ENCODE assay signal across 1 cellular context in the genomic region with DNA sequence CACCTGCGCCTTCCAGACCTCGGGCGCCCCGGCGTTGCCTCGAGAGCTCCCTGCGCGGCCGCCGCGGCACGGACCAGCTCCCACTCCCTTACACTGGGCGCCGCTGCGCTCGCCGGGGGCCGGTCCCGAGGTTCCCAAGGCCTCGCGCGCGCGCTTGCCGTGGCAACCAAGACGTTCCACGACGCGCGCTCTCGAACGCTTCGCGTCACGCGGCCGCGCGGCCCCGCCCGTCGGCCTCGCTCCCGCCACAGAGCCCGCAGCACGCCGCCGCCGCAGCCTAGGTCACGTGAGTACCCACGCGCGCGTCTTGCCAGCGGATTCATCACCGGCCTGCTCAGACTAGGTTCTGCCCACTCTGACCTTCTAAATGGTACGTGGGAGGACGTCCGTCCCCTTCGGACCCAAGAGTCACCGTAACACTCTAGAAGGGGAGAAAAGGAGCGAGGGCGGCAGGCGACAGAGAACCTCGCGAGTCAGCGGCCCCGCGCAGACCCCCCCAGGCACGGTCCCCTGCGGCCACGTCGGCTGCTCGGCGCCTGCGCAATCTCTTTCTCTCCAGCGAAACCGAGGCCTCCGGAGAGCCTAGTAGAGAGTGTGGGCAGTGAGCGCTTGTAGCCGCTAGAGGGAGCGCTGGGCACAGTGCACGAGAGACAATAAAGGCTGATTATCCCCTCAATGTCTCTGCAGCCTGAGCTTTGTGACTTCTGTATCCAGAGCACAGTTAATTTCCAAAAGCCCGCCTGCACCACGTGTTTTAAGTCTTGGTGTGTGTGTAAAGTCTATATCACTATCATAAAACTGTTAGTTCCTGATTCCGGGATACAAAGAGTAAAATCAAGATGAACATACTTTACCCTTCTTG.
TF ChIP-seq lines count a peak whose summit lies in the region.

A gene with protein sequence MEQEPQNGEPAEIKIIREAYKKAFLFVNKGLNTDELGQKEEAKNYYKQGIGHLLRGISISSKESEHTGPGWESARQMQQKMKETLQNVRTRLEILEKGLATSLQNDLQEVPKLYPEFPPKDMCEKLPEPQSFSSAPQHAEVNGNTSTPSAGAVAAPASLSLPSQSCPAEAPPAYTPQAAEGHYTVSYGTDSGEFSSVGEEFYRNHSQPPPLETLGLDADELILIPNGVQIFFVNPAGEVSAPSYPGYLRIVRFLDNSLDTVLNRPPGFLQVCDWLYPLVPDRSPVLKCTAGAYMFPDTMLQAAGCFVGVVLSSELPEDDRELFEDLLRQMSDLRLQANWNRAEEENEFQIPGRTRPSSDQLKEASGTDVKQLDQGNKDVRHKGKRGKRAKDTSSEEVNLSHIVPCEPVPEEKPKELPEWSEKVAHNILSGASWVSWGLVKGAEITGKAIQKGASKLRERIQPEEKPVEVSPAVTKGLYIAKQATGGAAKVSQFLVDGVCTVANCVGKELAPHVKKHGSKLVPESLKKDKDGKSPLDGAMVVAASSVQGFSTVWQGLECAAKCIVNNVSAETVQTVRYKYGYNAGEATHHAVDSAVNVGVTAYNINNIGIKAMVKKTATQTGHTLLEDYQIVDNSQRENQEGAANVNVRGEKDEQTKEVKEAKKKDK (minus strand): TSS at position 173 of the 862 bp plus-strand sequence. CDS start 10,564 bp downstream, outside the sequence.

TF ChIP-seq in K562, 482 proteins besides CTCF, POLR2A, EP300 and RAD21 (continued from another document):
- TF ChIP-seq, protein P1, sequence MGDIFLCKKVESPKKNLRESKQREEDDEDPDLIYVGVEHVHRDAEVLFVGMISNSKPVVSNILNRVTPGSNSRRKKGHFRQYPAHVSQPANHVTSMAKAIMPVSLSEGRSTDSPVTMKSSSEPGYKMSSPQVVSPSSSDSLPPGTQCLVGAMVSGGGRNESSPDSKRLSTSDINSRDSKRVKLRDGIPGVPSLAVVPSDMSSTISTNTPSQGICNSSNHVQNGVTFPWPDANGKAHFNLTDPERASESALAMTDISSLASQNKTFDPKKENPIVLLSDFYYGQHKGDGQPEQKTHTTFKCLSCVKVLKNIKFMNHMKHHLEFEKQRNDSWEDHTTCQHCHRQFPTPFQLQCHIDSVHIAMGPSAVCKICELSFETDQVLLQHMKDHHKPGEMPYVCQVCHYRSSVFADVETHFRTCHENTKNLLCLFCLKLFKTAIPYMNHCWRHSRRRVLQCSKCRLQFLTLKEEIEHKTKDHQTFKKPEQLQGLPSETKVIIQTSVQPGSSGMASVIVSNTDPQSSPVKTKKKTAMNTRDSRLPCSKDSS (IDR thresholded peaks at IDR 0.05; ENCODE audit: low read depth, partially characterized antibody) = no peak
- no peak for TF ChIP-seq SMAD3 (CRISPR knock-in tag; conservative IDR thresholded peaks at IDR 0.05)
- TF ChIP-seq ZNF780A (CRISPR knock-in tag; IDR thresholded peaks at IDR 0.05) = no peak
- TF ChIP-seq, protein P2, sequence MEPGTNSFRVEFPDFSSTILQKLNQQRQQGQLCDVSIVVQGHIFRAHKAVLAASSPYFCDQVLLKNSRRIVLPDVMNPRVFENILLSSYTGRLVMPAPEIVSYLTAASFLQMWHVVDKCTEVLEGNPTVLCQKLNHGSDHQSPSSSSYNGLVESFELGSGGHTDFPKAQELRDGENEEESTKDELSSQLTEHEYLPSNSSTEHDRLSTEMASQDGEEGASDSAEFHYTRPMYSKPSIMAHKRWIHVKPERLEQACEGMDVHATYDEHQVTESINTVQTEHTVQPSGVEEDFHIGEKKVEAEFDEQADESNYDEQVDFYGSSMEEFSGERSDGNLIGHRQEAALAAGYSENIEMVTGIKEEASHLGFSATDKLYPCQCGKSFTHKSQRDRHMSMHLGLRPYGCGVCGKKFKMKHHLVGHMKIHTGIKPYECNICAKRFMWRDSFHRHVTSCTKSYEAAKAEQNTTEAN (CRISPR knock-in tag; IDR thresholded peaks at IDR 0.05) = no peak
- TF ChIP-seq MYC (IDR thresholded peaks at IDR 0.05; ENCODE audit: low read depth, low read length) = peak; percentile 62
- TF ChIP-seq MYC (CRISPR knock-in tag; IDR thresholded peaks at IDR 0.05; ENCODE audit: borderline replicate concordance, low read depth) = no peak
- TF ChIP-seq SNRNP70 (optimal IDR thresholded peaks at IDR 0.05; ENCODE audit: low read depth, low read length) = no peak
- peak; percentile 84 for TF ChIP-seq POLR2G (IDR thresholded peaks at IDR 0.05; ENCODE audit: low read depth, low read length)
- TF ChIP-seq HNRNPH1 (optimal IDR thresholded peaks at IDR 0.05; ENCODE audit: low read depth, low read length) = no peak
- TF ChIP-seq, protein P3, sequence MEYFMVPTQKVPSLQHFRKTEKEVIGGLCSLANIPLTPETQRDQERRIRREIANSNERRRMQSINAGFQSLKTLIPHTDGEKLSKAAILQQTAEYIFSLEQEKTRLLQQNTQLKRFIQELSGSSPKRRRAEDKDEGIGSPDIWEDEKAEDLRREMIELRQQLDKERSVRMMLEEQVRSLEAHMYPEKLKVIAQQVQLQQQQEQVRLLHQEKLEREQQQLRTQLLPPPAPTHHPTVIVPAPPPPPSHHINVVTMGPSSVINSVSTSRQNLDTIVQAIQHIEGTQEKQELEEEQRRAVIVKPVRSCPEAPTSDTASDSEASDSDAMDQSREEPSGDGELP (CRISPR knock-in tag; IDR thresholded peaks at IDR 0.05; ENCODE audit: borderline replicate concordance) = peak; percentile 39; the same call in 1 of the 2 replicates
- TF ChIP-seq, protein P4, sequence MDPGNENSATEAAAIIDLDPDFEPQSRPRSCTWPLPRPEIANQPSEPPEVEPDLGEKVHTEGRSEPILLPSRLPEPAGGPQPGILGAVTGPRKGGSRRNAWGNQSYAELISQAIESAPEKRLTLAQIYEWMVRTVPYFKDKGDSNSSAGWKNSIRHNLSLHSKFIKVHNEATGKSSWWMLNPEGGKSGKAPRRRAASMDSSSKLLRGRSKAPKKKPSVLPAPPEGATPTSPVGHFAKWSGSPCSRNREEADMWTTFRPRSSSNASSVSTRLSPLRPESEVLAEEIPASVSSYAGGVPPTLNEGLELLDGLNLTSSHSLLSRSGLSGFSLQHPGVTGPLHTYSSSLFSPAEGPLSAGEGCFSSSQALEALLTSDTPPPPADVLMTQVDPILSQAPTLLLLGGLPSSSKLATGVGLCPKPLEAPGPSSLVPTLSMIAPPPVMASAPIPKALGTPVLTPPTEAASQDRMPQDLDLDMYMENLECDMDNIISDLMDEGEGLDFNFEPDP (CRISPR knock-in tag; IDR thresholded peaks at IDR 0.05) = no peak
- no peak for TF ChIP-seq ZBTB8A (IDR thresholded peaks at IDR 0.05; ENCODE audit: partially characterized antibody)
- TF ChIP-seq, protein P5, sequence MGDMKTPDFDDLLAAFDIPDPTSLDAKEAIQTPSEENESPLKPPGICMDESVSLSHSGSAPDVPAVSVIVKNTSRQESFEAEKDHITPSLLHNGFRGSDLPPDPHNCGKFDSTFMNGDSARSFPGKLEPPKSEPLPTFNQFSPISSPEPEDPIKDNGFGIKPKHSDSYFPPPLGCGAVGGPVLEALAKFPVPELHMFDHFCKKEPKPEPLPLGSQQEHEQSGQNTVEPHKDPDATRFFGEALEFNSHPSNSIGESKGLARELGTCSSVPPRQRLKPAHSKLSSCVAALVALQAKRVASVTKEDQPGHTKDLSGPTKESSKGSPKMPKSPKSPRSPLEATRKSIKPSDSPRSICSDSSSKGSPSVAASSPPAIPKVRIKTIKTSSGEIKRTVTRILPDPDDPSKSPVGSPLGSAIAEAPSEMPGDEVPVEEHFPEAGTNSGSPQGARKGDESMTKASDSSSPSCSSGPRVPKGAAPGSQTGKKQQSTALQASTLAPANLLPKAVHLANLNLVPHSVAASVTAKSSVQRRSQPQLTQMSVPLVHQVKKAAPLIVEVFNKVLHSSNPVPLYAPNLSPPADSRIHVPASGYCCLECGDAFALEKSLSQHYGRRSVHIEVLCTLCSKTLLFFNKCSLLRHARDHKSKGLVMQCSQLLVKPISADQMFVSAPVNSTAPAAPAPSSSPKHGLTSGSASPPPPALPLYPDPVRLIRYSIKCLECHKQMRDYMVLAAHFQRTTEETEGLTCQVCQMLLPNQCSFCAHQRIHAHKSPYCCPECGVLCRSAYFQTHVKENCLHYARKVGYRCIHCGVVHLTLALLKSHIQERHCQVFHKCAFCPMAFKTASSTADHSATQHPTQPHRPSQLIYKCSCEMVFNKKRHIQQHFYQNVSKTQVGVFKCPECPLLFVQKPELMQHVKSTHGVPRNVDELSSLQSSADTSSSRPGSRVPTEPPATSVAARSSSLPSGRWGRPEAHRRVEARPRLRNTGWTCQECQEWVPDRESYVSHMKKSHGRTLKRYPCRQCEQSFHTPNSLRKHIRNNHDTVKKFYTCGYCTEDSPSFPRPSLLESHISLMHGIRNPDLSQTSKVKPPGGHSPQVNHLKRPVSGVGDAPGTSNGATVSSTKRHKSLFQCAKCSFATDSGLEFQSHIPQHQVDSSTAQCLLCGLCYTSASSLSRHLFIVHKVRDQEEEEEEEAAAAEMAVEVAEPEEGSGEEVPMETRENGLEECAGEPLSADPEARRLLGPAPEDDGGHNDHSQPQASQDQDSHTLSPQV (IDR thresholded peaks at IDR 0.05) = no peak
TF ChIP-seq in K562: peak in this region for 77.
